In the genomic region with DNA sequence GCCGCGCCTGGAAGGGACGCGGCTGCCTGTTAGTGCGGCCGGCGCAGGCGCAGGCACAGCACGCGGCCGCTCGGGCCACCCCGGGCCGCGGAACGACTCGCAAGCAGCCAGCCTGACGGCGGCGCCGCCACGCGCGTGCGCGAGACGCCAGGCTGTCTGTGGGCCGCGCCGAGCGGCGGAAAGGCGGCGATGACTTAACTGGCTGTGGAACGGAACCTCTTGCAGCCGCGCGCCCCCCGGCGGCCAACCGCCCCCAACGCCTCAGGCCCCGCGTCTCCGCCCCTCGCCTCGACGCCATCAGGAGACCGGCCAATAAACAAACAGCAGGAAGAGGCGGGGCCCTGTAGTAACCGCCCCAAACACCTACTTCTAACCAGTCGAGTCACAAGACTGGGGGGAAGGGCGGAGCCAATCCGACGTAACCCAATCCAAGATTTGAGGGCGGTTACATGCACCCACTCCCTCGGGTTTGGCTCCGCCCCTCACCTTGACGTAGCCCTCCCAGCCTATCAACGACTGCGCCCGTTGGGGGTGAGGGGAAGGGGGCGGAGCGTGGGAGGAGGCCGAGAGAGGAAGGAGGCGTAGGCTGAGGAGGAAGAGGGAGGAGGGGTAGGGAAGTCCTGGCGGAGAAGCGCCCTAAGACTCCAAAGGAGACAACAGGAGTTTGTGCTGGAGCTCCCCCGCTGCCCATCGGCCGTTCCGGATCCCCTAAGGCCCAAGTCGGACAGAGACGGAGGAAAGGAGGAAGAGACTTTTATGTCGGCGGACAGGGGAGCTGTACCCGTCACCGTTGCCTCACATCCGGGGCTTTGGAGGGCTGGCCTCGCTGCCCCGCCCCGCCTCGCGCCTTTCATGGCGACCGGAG, we compare ENCODE assay signal across 1 cellular context.
A peak's percentile ranks its signal among the peaks of the same experiment; 100 is the strongest.
TF ChIP-seq lines count a peak whose summit lies in the region.

FBRS (plus strand) TSS at position 566 of the 865 bp plus-strand sequence. CDS start 1,088 bp downstream, outside the sequence.

TF ChIP-seq in HepG2, 621 proteins besides CTCF, POLR2A, EP300 and RAD21 (continued from another document and continues in another):
- TF ChIP-seq HDAC6 (IDR thresholded peaks at IDR 0.05; ENCODE audit: low read depth, low read length) (no peak), TFE3 (CRISPR knock-in tag; IDR thresholded peaks at IDR 0.05) (peak; percentile 61; the same call in 1 of the 2 replicates), EED (CRISPR knock-in tag; IDR thresholded peaks at IDR 0.05) (0 out of 2 replicates have a peak, but pooled peaks have one; percentile 19), ZNF800 (CRISPR knock-in tag; IDR thresholded peaks at IDR 0.05) (no peak; the same call in 1 of the 2 replicates), ZNF33A (CRISPR knock-in tag; IDR thresholded peaks at IDR 0.05; ENCODE audit: borderline replicate concordance) (no peak), ZIK1 (CRISPR knock-in tag; IDR thresholded peaks at IDR 0.05; ENCODE audit: borderline replicate concordance, low read depth) (no peak), NFE2L2 (IDR thresholded peaks at IDR 0.05; ENCODE audit: low read length) (no peak), ZNF724P (CRISPR knock-in tag; IDR thresholded peaks at IDR 0.05; ENCODE audit: borderline replicate concordance) (no peak), PAXIP1 (CRISPR knock-in tag; conservative IDR thresholded peaks at IDR 0.05) (peak; percentile 43), DPF2 (CRISPR knock-in tag; IDR thresholded peaks at IDR 0.05; ENCODE audit: borderline replicate concordance, low read depth) (no peak), THAP9 (CRISPR knock-in tag; IDR thresholded peaks at IDR 0.05; ENCODE audit: borderline replicate concordance) (peak; percentile 97), SAP130 (CRISPR knock-in tag; IDR thresholded peaks at IDR 0.05; ENCODE audit: low read depth) (peak; percentile 75), SOX13 (IDR thresholded peaks at IDR 0.05) (no peak), SOX13 (CRISPR knock-in tag; conservative IDR thresholded peaks at IDR 0.05 in 1 of 2, IDR thresholded peaks at IDR 0.05 in 1 of 2) (peak in 1 of 2 experiments; percentile 58; a peak in 2 of 4 replicates), ZMYM2 (CRISPR knock-in tag; IDR thresholded peaks at IDR 0.05) (peak; percentile 97), TRIM22 (IDR thresholded peaks at IDR 0.05) (no peak), SKI (IDR thresholded peaks at IDR 0.05; ENCODE audit: partially characterized antibody) (peak; percentile 100), IRF2 (CRISPR knock-in tag; IDR thresholded peaks at IDR 0.05) (peak; percentile 60), ZFP41 (CRISPR knock-in tag; IDR thresholded peaks at IDR 0.05; ENCODE audit: borderline replicate concordance) (no peak), GZF1 (CRISPR knock-in tag; IDR thresholded peaks at IDR 0.05) (no peak), CEBPG (CRISPR knock-in tag; IDR thresholded peaks at IDR 0.05) (peak; percentile 72), ZNF552 (CRISPR knock-in tag; IDR thresholded peaks at IDR 0.05; ENCODE audit: borderline replicate concordance) (no peak), ZNF660 (CRISPR knock-in tag; IDR thresholded peaks at IDR 0.05; ENCODE audit: borderline replicate concordance, low read depth) (no peak), ZNF235 (CRISPR knock-in tag; IDR thresholded peaks at IDR 0.05; ENCODE audit: borderline replicate concordance) (no peak)
- TF ChIP-seq, protein P1, sequence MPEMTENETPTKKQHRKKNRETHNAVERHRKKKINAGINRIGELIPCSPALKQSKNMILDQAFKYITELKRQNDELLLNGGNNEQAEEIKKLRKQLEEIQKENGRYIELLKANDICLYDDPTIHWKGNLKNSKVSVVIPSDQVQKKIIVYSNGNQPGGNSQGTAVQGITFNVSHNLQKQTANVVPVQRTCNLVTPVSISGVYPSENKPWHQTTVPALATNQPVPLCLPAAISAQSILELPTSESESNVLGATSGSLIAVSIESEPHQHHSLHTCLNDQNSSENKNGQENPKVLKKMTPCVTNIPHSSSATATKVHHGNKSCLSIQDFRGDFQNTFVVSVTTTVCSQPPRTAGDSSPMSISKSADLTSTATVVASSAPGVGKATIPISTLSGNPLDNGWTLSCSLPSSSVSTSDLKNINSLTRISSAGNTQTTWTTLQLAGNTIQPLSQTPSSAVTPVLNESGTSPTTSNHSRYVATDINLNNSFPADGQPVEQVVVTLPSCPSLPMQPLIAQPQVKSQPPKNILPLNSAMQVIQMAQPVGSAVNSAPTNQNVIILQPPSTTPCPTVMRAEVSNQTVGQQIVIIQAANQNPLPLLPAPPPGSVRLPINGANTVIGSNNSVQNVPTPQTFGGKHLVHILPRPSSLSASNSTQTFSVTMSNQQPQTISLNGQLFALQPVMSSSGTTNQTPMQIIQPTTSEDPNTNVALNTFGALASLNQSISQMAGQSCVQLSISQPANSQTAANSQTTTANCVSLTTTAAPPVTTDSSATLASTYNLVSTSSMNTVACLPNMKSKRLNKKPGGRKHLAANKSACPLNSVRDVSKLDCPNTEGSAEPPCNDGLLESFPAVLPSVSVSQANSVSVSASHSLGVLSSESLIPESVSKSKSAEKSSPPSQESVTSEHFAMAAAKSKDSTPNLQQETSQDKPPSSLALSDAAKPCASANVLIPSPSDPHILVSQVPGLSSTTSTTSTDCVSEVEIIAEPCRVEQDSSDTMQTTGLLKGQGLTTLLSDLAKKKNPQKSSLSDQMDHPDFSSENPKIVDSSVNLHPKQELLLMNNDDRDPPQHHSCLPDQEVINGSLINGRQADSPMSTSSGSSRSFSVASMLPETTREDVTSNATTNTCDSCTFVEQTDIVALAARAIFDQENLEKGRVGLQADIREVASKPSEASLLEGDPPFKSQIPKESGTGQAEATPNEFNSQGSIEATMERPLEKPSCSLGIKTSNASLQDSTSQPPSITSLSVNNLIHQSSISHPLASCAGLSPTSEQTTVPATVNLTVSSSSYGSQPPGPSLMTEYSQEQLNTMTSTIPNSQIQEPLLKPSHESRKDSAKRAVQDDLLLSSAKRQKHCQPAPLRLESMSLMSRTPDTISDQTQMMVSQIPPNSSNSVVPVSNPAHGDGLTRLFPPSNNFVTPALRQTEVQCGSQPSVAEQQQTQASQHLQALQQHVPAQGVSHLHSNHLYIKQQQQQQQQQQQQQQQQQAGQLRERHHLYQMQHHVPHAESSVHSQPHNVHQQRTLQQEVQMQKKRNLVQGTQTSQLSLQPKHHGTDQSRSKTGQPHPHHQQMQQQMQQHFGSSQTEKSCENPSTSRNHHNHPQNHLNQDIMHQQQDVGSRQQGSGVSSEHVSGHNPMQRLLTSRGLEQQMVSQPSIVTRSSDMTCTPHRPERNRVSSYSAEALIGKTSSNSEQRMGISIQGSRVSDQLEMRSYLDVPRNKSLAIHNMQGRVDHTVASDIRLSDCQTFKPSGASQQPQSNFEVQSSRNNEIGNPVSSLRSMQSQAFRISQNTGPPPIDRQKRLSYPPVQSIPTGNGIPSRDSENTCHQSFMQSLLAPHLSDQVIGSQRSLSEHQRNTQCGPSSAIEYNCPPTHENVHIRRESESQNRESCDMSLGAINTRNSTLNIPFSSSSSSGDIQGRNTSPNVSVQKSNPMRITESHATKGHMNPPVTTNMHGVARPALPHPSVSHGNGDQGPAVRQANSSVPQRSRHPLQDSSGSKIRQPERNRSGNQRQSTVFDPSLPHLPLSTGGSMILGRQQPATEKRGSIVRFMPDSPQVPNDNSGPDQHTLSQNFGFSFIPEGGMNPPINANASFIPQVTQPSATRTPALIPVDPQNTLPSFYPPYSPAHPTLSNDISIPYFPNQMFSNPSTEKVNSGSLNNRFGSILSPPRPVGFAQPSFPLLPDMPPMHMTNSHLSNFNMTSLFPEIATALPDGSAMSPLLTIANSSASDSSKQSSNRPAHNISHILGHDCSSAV (CRISPR knock-in tag; IDR thresholded peaks at IDR 0.05; ENCODE audit: borderline replicate concordance): no peak
- TF ChIP-seq, protein P2, sequence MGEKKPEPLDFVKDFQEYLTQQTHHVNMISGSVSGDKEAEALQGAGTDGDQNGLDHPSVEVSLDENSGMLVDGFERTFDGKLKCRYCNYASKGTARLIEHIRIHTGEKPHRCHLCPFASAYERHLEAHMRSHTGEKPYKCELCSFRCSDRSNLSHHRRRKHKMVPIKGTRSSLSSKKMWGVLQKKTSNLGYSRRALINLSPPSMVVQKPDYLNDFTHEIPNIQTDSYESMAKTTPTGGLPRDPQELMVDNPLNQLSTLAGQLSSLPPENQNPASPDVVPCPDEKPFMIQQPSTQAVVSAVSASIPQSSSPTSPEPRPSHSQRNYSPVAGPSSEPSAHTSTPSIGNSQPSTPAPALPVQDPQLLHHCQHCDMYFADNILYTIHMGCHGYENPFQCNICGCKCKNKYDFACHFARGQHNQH (CRISPR knock-in tag; IDR thresholded peaks at IDR 0.05): peak; percentile 64; the same call in 1 of the 2 replicates
- TF ChIP-seq, protein P3, sequence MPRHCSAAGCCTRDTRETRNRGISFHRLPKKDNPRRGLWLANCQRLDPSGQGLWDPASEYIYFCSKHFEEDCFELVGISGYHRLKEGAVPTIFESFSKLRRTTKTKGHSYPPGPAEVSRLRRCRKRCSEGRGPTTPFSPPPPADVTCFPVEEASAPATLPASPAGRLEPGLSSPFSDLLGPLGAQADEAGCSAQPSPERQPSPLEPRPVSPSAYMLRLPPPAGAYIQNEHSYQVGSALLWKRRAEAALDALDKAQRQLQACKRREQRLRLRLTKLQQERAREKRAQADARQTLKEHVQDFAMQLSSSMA (CRISPR knock-in tag; IDR thresholded peaks at IDR 0.05): peak; percentile 91; the same call in 1 of the 2 replicates
